ENCODE assay signal across 8 cellular contexts in genomic region chr17:4583796-4584124, GRCh38. TPM values are rescaled to one million over a fixed set of nuclear protein-coding genes. Genes with fewer than 3 reads are reported as not detected.
DNase-seq lines count a peak whose midpoint lies in the region; ATAC-seq and TF ChIP-seq lines count a peak whose summit lies in the region.

No MANE protein-coding gene starts in this region.

- ATAC-seq in Right ventricle myocardium inferior, result peak; percentile 66
- ATAC-seq in activated B cell treated with CpG ODN at 0.5 μM for 24 hours (ENCODE audit: low read depth), result peak; percentile 65
- no peak for ATAC-seq in HG03135 (IDR thresholded peaks at IDR 0.05; ENCODE audit: unreplicated experiment)

- H3K36me3 ChIP-seq in left ventricle myocardium inferior, result no peaks in the 10 kb centered on the region

- POLR2A ChIA-PET in activated B cell treated with CpG ODN at 0.5 μM for 24 hours (lab: Charles Lee), result interaction anchor here (1.0 kb wide), 1 partner anchor 223 kb away, joined by 3 read pairs; the partner anchor contains the start of gene PLD2

- intact Hi-C loops in Right ventricle myocardium inferior (cut with DNase I) (loop anchor here (2.0 kb wide), 1 partner anchor 21 kb away; no protein-coding TSS in a partner anchor), cardiac septum (cut with DNase I) (no loop called here), activated B cell treated with CpG ODN at 0.5 μM for 24 hours (cut with micrococcal nuclease) (no loop called here), left ventricle myocardium inferior (cut with micrococcal nuclease) (no loop called here)

- peaks cover 9% of the 10 kb centered on the region for H3K4me1 Mint-ChIP-seq in activated B cell treated with CpG ODN at 0.5 μM for 24 hours

- H3K27me3 ChIP-seq in left ventricle myocardium inferior (ENCODE audit: low read depth), result peaks cover 39% of the 10 kb centered on the region

- peak overlapping the region; percentile 75 for H3K4me3 Mint-ChIP-seq in activated B cell treated with CpG ODN at 0.5 μM for 24 hours

- DNase-seq in Right ventricle myocardium inferior (ENCODE audit: missing footprints) (no peak), cardiac septum (ENCODE audit: low spot score) (no peak), activated B cell treated with CpG ODN at 0.5 μM for 24 hours (no peak), left ventricle myocardium inferior (no peak), retinal pigment epithelial cell (ENCODE audit: low read depth) (no peak), foreskin melanocyte (no peak), amniotic stem cell (lab: John Stamatoyannopoulos, UW) (no peak)

- no peaks in the 10 kb centered on the region for H3K36me3 Mint-ChIP-seq in activated B cell treated with CpG ODN at 0.5 μM for 24 hours (ENCODE audit: low read depth)

- H3K27ac ChIP-seq in left ventricle myocardium inferior (replicated peaks), result peak overlapping the region; percentile 93

- H3K4me3 ChIP-seq in left ventricle myocardium inferior (peak overlapping the region; percentile 72), retinal pigment epithelial cell (ENCODE audit: low read length) (peak overlapping the region; percentile 35)

- no peaks in the 10 kb centered on the region for H3K9me3 Mint-ChIP-seq in activated B cell treated with CpG ODN at 0.5 μM for 24 hours

- no peaks in the 10 kb centered on the region for H3K9me3 ChIP-seq in left ventricle myocardium inferior (replicated peaks)

- peaks cover 44% of the 10 kb centered on the region for H3K27me3 Mint-ChIP-seq in activated B cell treated with CpG ODN at 0.5 μM for 24 hours

- CTCF ChIA-PET in activated B cell treated with CpG ODN at 0.5 μM for 24 hours (lab: Charles Lee), result interaction anchor here (1.2 kb wide), 1 partner anchor 16 kb away, joined by 4 read pairs; no protein-coding TSS in a partner anchor

- H3K4me1 ChIP-seq in left ventricle myocardium inferior, result peaks cover 63% of the 10 kb centered on the region

- no peak overlapping the region for H3K27ac Mint-ChIP-seq in activated B cell treated with CpG ODN at 0.5 μM for 24 hours

- TF ChIP-seq CTCF in activated B cell treated with CpG ODN at 0.5 μM for 24 hours (IDR thresholded peaks at IDR 0.05), result no peak
- TF ChIP-seq CTCF in left ventricle myocardium inferior (IDR thresholded peaks at IDR 0.05; ENCODE audit: borderline replicate concordance), result peak; percentile 63
- peak; percentile 54 for TF ChIP-seq CTCF in retinal pigment epithelial cell (conservative IDR thresholded peaks at IDR 0.05; ENCODE audit: low read depth, low read length)

RNA-seq across cellular contexts. Expression of gene SMTNL2, which starts 0.6 kb away (rescaled TPM):
- total RNA-seq in Right ventricle myocardium inferior (48.6 TPM), cardiac septum (8.1 TPM), activated B cell treated with CpG ODN at 0.5 μM for 24 hours (not detected in 2 replicates), left ventricle myocardium inferior (33.4 TPM)

RNA-seq across cellular contexts. Expression of gene GGT6, which starts 23.4 kb away (rescaled TPM):
- total RNA-seq in Right ventricle myocardium inferior (0.14 TPM), cardiac septum (not detected), activated B cell treated with CpG ODN at 0.5 μM for 24 hours (not detected in 2 replicates), left ventricle myocardium inferior (not detected)

RNA-seq across cellular contexts. Expression of gene MYBBP1A, which starts 28.6 kb away (rescaled TPM):
- 19.2 TPM for total RNA-seq in Right ventricle myocardium inferior
- total RNA-seq in cardiac septum, result 26.1 TPM
- total RNA-seq in activated B cell treated with CpG ODN at 0.5 μM for 24 hours, result 90.3 and 108 TPM in 2 replicates
- 21.3 TPM for total RNA-seq in left ventricle myocardium inferior

RNA-seq across cellular contexts. Expression of gene ALOX15, which starts 57.7 kb away (rescaled TPM):
- total RNA-seq in Right ventricle myocardium inferior (0.19 TPM), cardiac septum (0.35 TPM), activated B cell treated with CpG ODN at 0.5 μM for 24 hours (not detected in 2 replicates), left ventricle myocardium inferior (0.33 TPM)
